11 cellular contexts compared by ENCODE assay signal in the genomic region with DNA sequence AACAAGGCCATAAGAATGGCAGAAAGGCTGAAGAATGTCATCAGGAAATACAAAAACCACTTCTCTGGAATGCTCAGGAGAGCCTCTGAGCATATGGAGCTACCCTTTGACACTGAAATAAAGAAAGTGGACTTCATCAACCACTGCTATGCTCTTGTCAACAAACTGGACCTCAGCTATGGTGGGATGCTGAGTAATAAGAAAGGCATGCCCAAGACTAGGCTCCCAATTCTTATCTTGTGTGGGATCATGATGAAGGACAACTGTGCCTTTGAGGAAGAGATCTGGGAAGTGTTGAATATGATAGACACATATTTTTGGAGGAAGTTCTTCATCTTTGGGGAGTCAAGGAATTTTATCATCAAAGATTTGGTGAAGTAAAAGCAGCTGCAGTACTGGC.
"Had no signal": no experiment of that assay in that cellular context is flagged by ENCODE, and none has a peak within 500 bp of the region (broad histone marks: within the 10 kb centered on the region; RNA-seq: fewer than 3 reads in every experiment).

No MANE protein-coding gene starts in this region.

- DNase-seq: activated CD4-positive, alpha-beta T cell treated with anti-CD3 and anti-CD28 coated beads, Interleukin-2, amount 50 U/mL, for 1 hour; activated naive CD4-positive, alpha-beta T cell treated with anti-CD3 and anti-CD28 coated beads, Interleukin-2, amount 10 ng/mL, durations not matched to agents 7 days and 5 days; activated T-cell treated with anti-CD3 and anti-CD28 coated beads for 4 hours; foreskin melanocyte; kidney; ovary; T-helper 17 cell had no signal

- H3K4me3 ChIP-seq: esophagus muscularis mucosa, ovary, skin epidermis had no signal

- ATAC-seq: activated T-helper 17 cell treated with anti-CD3 and anti-CD28 coated beads, Interleukin-2, amount 50 U/mL, for 72 hours; T-helper 17 cell; WTC11 had no signal

- H3K27me3 ChIP-seq: esophagus muscularis mucosa, ovary had no signal

- H3K4me1 ChIP-seq: esophagus muscularis mucosa had no signal

- H3K36me3 ChIP-seq: esophagus muscularis mucosa, ovary had no signal

- H3K27ac ChIP-seq: esophagus muscularis mucosa, ovary, skin epidermis had no signal

- H3K9me3 ChIP-seq: esophagus muscularis mucosa, ovary had no signal
